8 cellular contexts compared by ENCODE assay signal in genomic region chr16:74309789-74310781, GRCh38. TPM values are rescaled to one million over a fixed set of nuclear protein-coding genes. Genes with fewer than 3 reads are reported as not detected.
DNase-seq lines count a peak whose midpoint lies in the region; ATAC-seq and TF ChIP-seq lines count a peak whose summit lies in the region.

No MANE protein-coding gene starts in this region.

- TF ChIP-seq EP300 in stomach (IDR thresholded peaks at IDR 0.05), result no peak

- 69 to 76% (median 71%) methylated on average over 15 of the region's 15 CpGs for WGBS in stomach, 5 donors

- ATAC-seq in activated CD4-positive, CD25-positive, alpha-beta regulatory T cell treated with anti-CD3 and anti-CD28 coated beads, Interleukin-2, amount 50 U/mL, for 24 hours, result no peak

- H3K27ac ChIP-seq in stomach, result no peak overlapping the region

- H3K9ac ChIP-seq in adipocyte (ENCODE audit: low read length), result no peak overlapping the region

- peaks cover 20% of the 10 kb centered on the region for H3K36me3 ChIP-seq in BE2C
- H3K36me3 ChIP-seq in adipocyte (ENCODE audit: control insufficient read depth, insufficient read depth, low read length, severe bottlenecking), result peaks cover 23% of the 10 kb centered on the region
- peaks cover 16 to 36% (median 27%) of the 10 kb centered on the region in 4 donors for H3K36me3 ChIP-seq in stomach

- no peaks in the 10 kb centered on the region for H3K9me3 ChIP-seq in BE2C
- no peaks in the 10 kb centered on the region for H3K9me3 ChIP-seq in adipocyte (ENCODE audit: control insufficient read depth, low read length)
- no peaks in the 10 kb centered on the region for H3K9me3 ChIP-seq in stomach

- no peaks in the 10 kb centered on the region for H3K4me1 ChIP-seq in BE2C
- no peaks in the 10 kb centered on the region for H3K4me1 ChIP-seq in adipocyte (ENCODE audit: control insufficient read depth, insufficient read depth, low read length)
- no peaks in the 10 kb centered on the region for H3K4me1 ChIP-seq in stomach

- no peak for TF ChIP-seq POLR2A in stomach (IDR thresholded peaks at IDR 0.05)

- H3K4me3 ChIP-seq in BE2C (ENCODE audit: low read depth, low read length) (no peak overlapping the region), GM12875 (ENCODE audit: low read depth, low read length) (no peak overlapping the region), adipocyte (ENCODE audit: low read length) (no peak overlapping the region), stomach (no peak overlapping the region)

- H3K27me3 ChIP-seq in BE2C (no peaks in the 10 kb centered on the region), adipocyte (replicated peaks; ENCODE audit: control insufficient read depth, insufficient read depth, low read length) (no peaks in the 10 kb centered on the region), stomach (no peaks in the 10 kb centered on the region)

- peak; percentile 38 for DNase-seq in BE2C
- peak; percentile 41 for DNase-seq in NCI-H1694 treated with DMSO at 0.1 percent for 48 hours (lab: John Stamatoyannopoulos, UW)
- DNase-seq in adipocyte (ENCODE audit: low read depth), result peak; percentile 63
- DNase-seq in hippocampal formation (lab: John Stamatoyannopoulos, UW), result peak; percentile 8 to 25
- DNase-seq in stomach, result no peak
- DNase-seq in posterior vena cava (ENCODE audit: low spot score), result no peak

- intact Hi-C loops in stomach (cut with DNase I; ENCODE audit: low total_unique reads), result no loop called here
- intact Hi-C loops in posterior vena cava (cut with DNase I), result no loop called here

- TF ChIP-seq CTCF in BE2C (IDR thresholded peaks at IDR 0.05; ENCODE audit: low read depth, low read length), result peak; percentile 94
- TF ChIP-seq CTCF in GM12875 (IDR thresholded peaks at IDR 0.05; ENCODE audit: borderline replicate concordance, insufficient read depth, low read depth, low read length), result peak; percentile 58; the same call in 1 of the 2 replicates
- TF ChIP-seq CTCF in stomach (IDR thresholded peaks at IDR 0.05), result peak in 5 of 7 experiments; percentile 30 to 68 (median 47)

RNA-seq across cellular contexts. Expression of gene PSMD7, which starts 13.5 kb away (rescaled TPM):
- polyA plus RNA-seq in BE2C (2012; ENCODE audit: insufficient read depth, insufficient read length, low read depth), result 256 TPM
- total RNA-seq in stomach, result 10 to 100 TPM in 4 of 5 donors, 1 to 10 TPM in 1; 9.3 to 93.1 (median 35.5) TPM
- polyA plus RNA-seq in stomach, result 10 to 100 TPM; 42.9 to 67.4 (median 55.0) TPM
- total RNA-seq in posterior vena cava, result 10 to 100 TPM; 68.4 to 83.4 TPM

Comparison
In these comparisons a context has a peak if more than half of its experiments do, and no peak if none do; other contexts are left out.
1. DNase-seq: peak in BE2C (single experiment), NCI-H1694 treated with DMSO at 0.1 percent for 48 hours (single experiment), adipocyte (single experiment) and hippocampal formation (2 of 2); none in stomach (single experiment) and posterior vena cava (single experiment).
2. Peak in every context shown above with its lines, with median percentiles within 50 percentile points of each other: CTCF ChIP-seq.